ENCODE assay signal across 2 cellular contexts in the genomic region with DNA sequence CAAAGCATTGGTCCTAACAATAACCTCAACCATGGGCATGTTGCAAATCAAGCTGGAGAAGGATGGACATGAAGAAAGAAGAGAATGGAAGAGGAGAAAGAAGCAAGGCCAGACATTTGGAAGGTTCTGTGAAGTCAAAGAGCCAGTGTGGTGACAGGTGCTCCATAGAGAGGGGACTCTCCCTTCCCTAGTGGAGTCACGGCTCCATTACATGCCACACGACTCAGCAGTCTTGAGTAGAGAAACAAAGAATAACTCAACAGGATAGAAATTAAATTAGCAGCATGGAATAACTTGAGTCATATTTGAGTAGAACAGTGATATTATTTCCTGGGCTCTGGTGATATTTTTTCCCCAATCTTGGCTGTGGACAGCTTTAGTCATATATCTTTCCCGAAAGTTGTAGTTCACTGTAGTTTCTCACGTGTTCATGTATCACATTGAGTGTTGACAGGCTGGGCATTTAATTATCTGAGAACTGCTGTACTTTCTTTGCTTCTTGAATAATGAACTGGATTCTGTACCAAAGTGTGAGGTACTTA.
TF ChIP-seq lines count a peak whose summit lies in the region.

No MANE protein-coding gene starts in this region.

TF ChIP-seq in HCT116, 20 proteins besides CTCF, POLR2A, EP300 and RAD21:
- TF ChIP-seq YY1 (IDR thresholded peaks at IDR 0.05; ENCODE audit: extremely low read depth, insufficient replicate concordance, low read depth, low read length), result no peak
- TF ChIP-seq, protein P1, sequence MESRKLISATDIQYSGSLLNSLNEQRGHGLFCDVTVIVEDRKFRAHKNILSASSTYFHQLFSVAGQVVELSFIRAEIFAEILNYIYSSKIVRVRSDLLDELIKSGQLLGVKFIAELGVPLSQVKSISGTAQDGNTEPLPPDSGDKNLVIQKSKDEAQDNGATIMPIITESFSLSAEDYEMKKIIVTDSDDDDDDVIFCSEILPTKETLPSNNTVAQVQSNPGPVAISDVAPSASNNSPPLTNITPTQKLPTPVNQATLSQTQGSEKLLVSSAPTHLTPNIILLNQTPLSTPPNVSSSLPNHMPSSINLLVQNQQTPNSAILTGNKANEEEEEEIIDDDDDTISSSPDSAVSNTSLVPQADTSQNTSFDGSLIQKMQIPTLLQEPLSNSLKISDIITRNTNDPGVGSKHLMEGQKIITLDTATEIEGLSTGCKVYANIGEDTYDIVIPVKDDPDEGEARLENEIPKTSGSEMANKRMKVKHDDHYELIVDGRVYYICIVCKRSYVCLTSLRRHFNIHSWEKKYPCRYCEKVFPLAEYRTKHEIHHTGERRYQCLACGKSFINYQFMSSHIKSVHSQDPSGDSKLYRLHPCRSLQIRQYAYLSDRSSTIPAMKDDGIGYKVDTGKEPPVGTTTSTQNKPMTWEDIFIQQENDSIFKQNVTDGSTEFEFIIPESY (IDR thresholded peaks at IDR 0.05; ENCODE audit: extremely low read depth, insufficient replicate concordance, low read length), result no peak
- TF ChIP-seq, protein P2, sequence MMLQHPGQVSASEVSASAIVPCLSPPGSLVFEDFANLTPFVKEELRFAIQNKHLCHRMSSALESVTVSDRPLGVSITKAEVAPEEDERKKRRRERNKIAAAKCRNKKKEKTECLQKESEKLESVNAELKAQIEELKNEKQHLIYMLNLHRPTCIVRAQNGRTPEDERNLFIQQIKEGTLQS (IDR thresholded peaks at IDR 0.05), result no peak
- TF ChIP-seq EZH2phosphoT487 (IDR thresholded peaks at IDR 0.05; ENCODE audit: borderline replicate concordance), result no peak
- no peak for TF ChIP-seq CEBPB (IDR thresholded peaks at IDR 0.05; ENCODE audit: low read depth)
- no peak for TF ChIP-seq EZH2 (IDR thresholded peaks at IDR 0.05)
- TF ChIP-seq POLR2AphosphoS5 (IDR thresholded peaks at IDR 0.05; ENCODE audit: low read depth, low read length), result no peak
- no peak for TF ChIP-seq SRF (IDR thresholded peaks at IDR 0.05; ENCODE audit: low read depth)
- TF ChIP-seq ZFX (IDR thresholded peaks at IDR 0.05), result no peak
- no peak for TF ChIP-seq ZNF274 (IDR thresholded peaks at IDR 0.05; ENCODE audit: low read depth, low read length)
- TF ChIP-seq FOSL1 (IDR thresholded peaks at IDR 0.05; ENCODE audit: low read depth), result no peak
- TF ChIP-seq SIN3A (IDR thresholded peaks at IDR 0.05; ENCODE audit: low read depth), result no peak
- TF ChIP-seq TCF7L2 (IDR thresholded peaks at IDR 0.05; ENCODE audit: borderline replicate concordance, extremely low read depth, insufficient read depth, insufficient read length), result no peak

TF ChIP-seq in H1, 55 proteins besides CTCF, POLR2A, EP300 and RAD21:
- TF ChIP-seq BRCA1 (IDR thresholded peaks at IDR 0.05; ENCODE audit: low read depth, low read length) (no peak), BACH1 (IDR thresholded peaks at IDR 0.05; ENCODE audit: low read length) (peak; percentile 59; the same call in 1 of the 2 replicates), RNF2 (IDR thresholded peaks at IDR 0.05; ENCODE audit: borderline replicate concordance, low read depth, low read length, missing control alignments, poor library complexity, severe bottlenecking) (no peak), KDM4A (IDR thresholded peaks at IDR 0.05; ENCODE audit: low read depth, low read length, severe bottlenecking) (no peak), JUND (IDR thresholded peaks at IDR 0.05; ENCODE audit: low read length) (no peak), ASH2L (IDR thresholded peaks at IDR 0.05; ENCODE audit: low read length) (no peak), HDAC6 (IDR thresholded peaks at IDR 0.05; ENCODE audit: low read depth, low read length) (no peak), SP2 (IDR thresholded peaks at IDR 0.05; ENCODE audit: low read length) (no peak), CHD1 (IDR thresholded peaks at IDR 0.05; ENCODE audit: low read depth, low read length) (no peak)
TF ChIP-seq in H1: peak in this region for 1.
